Comparison of ENCODE assay signal across 1 cellular context in genomic region chr2:237345891-237346640, GRCh38.
TF ChIP-seq lines count a peak whose summit lies in the region.

No MANE protein-coding gene starts in this region.

TF ChIP-seq in SK-N-SH treated with all-trans-retinoic acid at 6 μM for 48 hours, 23 proteins besides CTCF, POLR2A, EP300 and RAD21 (continued from another document):
- TF ChIP-seq CREB5 (CRISPR knock-in tag; IDR thresholded peaks at IDR 0.05; ENCODE audit: low read depth), result no peak
- no peak for TF ChIP-seq PATZ1 (CRISPR knock-in tag; IDR thresholded peaks at IDR 0.05; ENCODE audit: borderline replicate concordance)
- TF ChIP-seq TSHZ2 (CRISPR knock-in tag; IDR thresholded peaks at IDR 0.05), result no peak
